In genomic region chr7:75881436-75882095, GRCh38 we compare ENCODE assay signal across 17 cellular contexts. TPM values are rescaled to one million over a fixed set of nuclear protein-coding genes. Genes with fewer than 3 reads are reported as not detected.
DNase-seq lines count a peak whose midpoint lies in the region; ATAC-seq, FAIRE-seq and TF ChIP-seq lines count a peak whose summit lies in the region.
"Had no signal": no experiment of that assay in that cellular context is flagged by ENCODE, and none has a peak within 500 bp of the region (broad histone marks: within the 10 kb centered on the region; RNA-seq: fewer than 3 reads in every experiment).

No MANE protein-coding gene starts in this region.

- ATAC-seq in stimulated activated naive CD8-positive, alpha-beta T cell treated with anti-CD3 and anti-CD28 coated beads, Interleukin-15, amount 100 ng/mL, for 72 hours: no peak
- ATAC-seq in K562 (no peak), lower lobe of right lung (no peak), HG02623 (IDR thresholded peaks at IDR 0.05; ENCODE audit: unreplicated experiment) (no peak), body of pancreas (no peak)
- ATAC-seq: pancreas had no signal

- no peak for DNase-seq in stimulated activated naive CD8-positive, alpha-beta T cell treated with anti-CD3 and anti-CD28 coated beads, Interleukin-15, amount 100 ng/mL, for 72 hours
- peak in 1 of 4 experiments; percentile 9 for DNase-seq in K562 (ENCODE audit: extremely low read depth in 1 of 4, low spot score in 3 of 4)
- peak; percentile 25 for DNase-seq in lower lobe of right lung
- DNase-seq in type B pancreatic cell (ENCODE audit: extremely low spot score, unreplicated experiment): no peak
- no peak for DNase-seq in NCI-H748 (lab: John Stamatoyannopoulos, UW; ENCODE audit: unreplicated experiment)
- DNase-seq in body of pancreas: no peak
- DNase-seq: activated naive CD4-positive, alpha-beta T cell treated with anti-CD3 and anti-CD28 coated beads, Interleukin-2, amount 50 U/mL, for 16 hours; colonic mucosa; NCI-H1417 treated with DMSO at 0.1 percent for 48 hours; NCI-H446; OCI-M1; stimulated activated CD4-positive, alpha-beta T cell treated with anti-CD3 and anti-CD28 coated beads, Interleukin-12 subunit alpha, Interleukin-12 subunit beta, amount 100 ng/mL, for 4 hours had no signal

- H4K20me1 ChIP-seq in K562 (replicated peaks; ENCODE audit: control insufficient read depth, insufficient read depth, low read length): no peaks in the 10 kb centered on the region

- no peaks in the 10 kb centered on the region for H3K9me3 Mint-ChIP-seq in stimulated activated naive CD8-positive, alpha-beta T cell treated with anti-CD3 and anti-CD28 coated beads, Interleukin-15, Interleukin-2, amounts not matched to agents 100 ng/mL and 50 ng/mL, for 24 hours
- no peaks in the 10 kb centered on the region for H3K9me3 Mint-ChIP-seq in stimulated activated naive CD8-positive, alpha-beta T cell treated with anti-CD3 and anti-CD28 coated beads, Interleukin-15, amount 100 ng/mL, for 72 hours
- no peaks in the 10 kb centered on the region for H3K9me3 Mint-ChIP-seq in type B pancreatic cell

- no peaks in the 10 kb centered on the region for H3K9me3 ChIP-seq in K562 (replicated peaks; ENCODE audit: control insufficient read depth, insufficient read depth, low read depth, low read length)
- no peaks in the 10 kb centered on the region for H3K9me3 ChIP-seq in lower lobe of right lung
- no peaks in the 10 kb centered on the region for H3K9me3 ChIP-seq in body of pancreas
- H3K9me3 ChIP-seq: colonic mucosa, pancreas had no signal

- TF ChIP-seq CTCF in K562 (IDR thresholded peaks at IDR 0.05 in 2 of 3, conservative IDR thresholded peaks at IDR 0.05 in 1 of 3; ENCODE audit: insufficient read depth in 2 of 3, low read depth in 1 of 3, low read length in 3 of 3) (0 out of 6 replicates have a peak, but pooled peaks of 1 of the 3 experiments have one; percentile 7), lower lobe of right lung (IDR thresholded peaks at IDR 0.05) (no peak), type B pancreatic cell (conservative IDR thresholded peaks at IDR 0.05) (peak; percentile 28), body of pancreas (IDR thresholded peaks at IDR 0.05) (no peak)

- no peak for TF ChIP-seq RAD21 in K562 (CRISPR knock-in tag; conservative IDR thresholded peaks at IDR 0.05 in 1 of 2, IDR thresholded peaks at IDR 0.05 in 1 of 2)

- peak overlapping the region; percentile 9 for H3K27ac Mint-ChIP-seq in stimulated activated naive CD8-positive, alpha-beta T cell treated with anti-CD3 and anti-CD28 coated beads, Interleukin-15, Interleukin-2, amounts not matched to agents 100 ng/mL and 50 ng/mL, for 24 hours
- no peak overlapping the region for H3K27ac Mint-ChIP-seq in stimulated activated naive CD8-positive, alpha-beta T cell treated with anti-CD3 and anti-CD28 coated beads, Interleukin-15, amount 100 ng/mL, for 72 hours
- no peak overlapping the region for H3K27ac Mint-ChIP-seq in type B pancreatic cell

- H3K27ac ChIP-seq in K562 (ENCODE audit: extremely low read depth, low read depth, low read length): no peak overlapping the region
- no peak overlapping the region for H3K27ac ChIP-seq in lower lobe of right lung
- no peak overlapping the region for H3K27ac ChIP-seq in body of pancreas
- H3K27ac ChIP-seq: colonic mucosa, pancreas, SK-N-MC had no signal

- H3K4me1 ChIP-seq in K562 (replicated peaks in 1 of 2; ENCODE audit: control insufficient read depth in 2 of 2, insufficient read depth in 2 of 2, low read length in 2 of 2) (peaks cover 21 to 22% of the 10 kb centered on the region in 2 experiments), lower lobe of right lung (peaks cover 37% of the 10 kb centered on the region), body of pancreas (peaks cover 17% of the 10 kb centered on the region)
- H3K4me1 ChIP-seq: colonic mucosa had no signal

- no peak for TF ChIP-seq POLR2A in K562 (conservative IDR thresholded peaks at IDR 0.05)
- TF ChIP-seq POLR2A in body of pancreas (IDR thresholded peaks at IDR 0.05): no peak

- POLR2A ChIA-PET in K562 (lab: Yijun Ruan, JAX): interaction anchor here (0.7 to 2.7 kb wide), 2 partner anchors 9 to 110 kb away, joined by 4 to 10 read pairs; no protein-coding TSS in a partner anchor

- H3K4me3 Mint-ChIP-seq in stimulated activated naive CD8-positive, alpha-beta T cell treated with anti-CD3 and anti-CD28 coated beads, Interleukin-15, Interleukin-2, amounts not matched to agents 100 ng/mL and 50 ng/mL, for 24 hours: no peak overlapping the region
- no peak overlapping the region for H3K4me3 Mint-ChIP-seq in stimulated activated naive CD8-positive, alpha-beta T cell treated with anti-CD3 and anti-CD28 coated beads, Interleukin-15, amount 100 ng/mL, for 72 hours
- H3K4me3 Mint-ChIP-seq in type B pancreatic cell: peak overlapping the region; percentile 71

- H3K9ac ChIP-seq in K562 (ENCODE audit: insufficient read depth in 1 of 2, low read depth in 2 of 2, low read length in 2 of 2): peak overlapping the region in 1 of 2 experiments; percentile 36; a peak in 2 of 4 replicates

- FAIRE-seq in K562 (lab: Jason Lieb, UNC): no peak
- FAIRE-seq: H54, pancreas had no signal

- H3K9me1 ChIP-seq in K562 (ENCODE audit: control insufficient read depth, insufficient read depth, low read length): no peaks in the 10 kb centered on the region

- H3K79me2 ChIP-seq in K562 (ENCODE audit: control insufficient read depth, insufficient read depth, low read length): peaks cover 18% of the 10 kb centered on the region

- WGBS in K562 (ENCODE audit: insufficient coverage, low coverage, missing lambda C conversion rate): 92% methylated on average over 23 of the region's 23 CpGs
- WGBS in body of pancreas, 2 donors: 85 to 90% methylated on average over 22 to 23 of the region's 23 CpGs

- no peaks in the 10 kb centered on the region for H3K27me3 ChIP-seq in K562 (ENCODE audit: control insufficient read depth in 2 of 2, insufficient read depth in 2 of 2, low read length in 2 of 2)
- H3K27me3 ChIP-seq in lower lobe of right lung (ENCODE audit: low read depth): no peaks in the 10 kb centered on the region
- no peaks in the 10 kb centered on the region for H3K27me3 ChIP-seq in body of pancreas
- H3K27me3 ChIP-seq: colonic mucosa, pancreas had no signal

- H3K36me3 Mint-ChIP-seq in stimulated activated naive CD8-positive, alpha-beta T cell treated with anti-CD3 and anti-CD28 coated beads, Interleukin-15, Interleukin-2, amounts not matched to agents 100 ng/mL and 50 ng/mL, for 24 hours (ENCODE audit: low read depth): peaks cover 51% of the 10 kb centered on the region
- peaks cover 17% of the 10 kb centered on the region for H3K36me3 Mint-ChIP-seq in type B pancreatic cell

- H3K27me3 Mint-ChIP-seq in stimulated activated naive CD8-positive, alpha-beta T cell treated with anti-CD3 and anti-CD28 coated beads, Interleukin-15, Interleukin-2, amounts not matched to agents 100 ng/mL and 50 ng/mL, for 24 hours: no peaks in the 10 kb centered on the region
- H3K27me3 Mint-ChIP-seq in stimulated activated naive CD8-positive, alpha-beta T cell treated with anti-CD3 and anti-CD28 coated beads, Interleukin-15, amount 100 ng/mL, for 72 hours: no peaks in the 10 kb centered on the region
- H3K27me3 Mint-ChIP-seq in type B pancreatic cell: no peaks in the 10 kb centered on the region

- H3K4me3 ChIP-seq in K562 (no peak overlapping the region), lower lobe of right lung (no peak overlapping the region), body of pancreas (no peak overlapping the region)
- H3K4me3 ChIP-seq: colonic mucosa, pancreas, SK-N-MC had no signal

- H3K36me3 ChIP-seq in K562 (ENCODE audit: control insufficient read depth, insufficient read depth, low read length) (peaks cover 54% of the 10 kb centered on the region), lower lobe of right lung (peaks cover 63% of the 10 kb centered on the region), body of pancreas (replicated peaks in 1 of 2; ENCODE audit: insufficient read depth in 1 of 2, low read depth in 2 of 2) (peaks cover 11 to 12% of the 10 kb centered on the region in 2 donors)

- H3K4me2 ChIP-seq in K562 (ENCODE audit: insufficient read depth, low read length): no peak overlapping the region

- in situ Hi-C loops in K562 (cut with MboI): no loop called here

- H2AFZ ChIP-seq in K562 (ENCODE audit: low read depth, low read length): no peak overlapping the region

- BruUV-seq in K562 (replicated peaks; lab: Mats Ljungman, UMichigan): no TSS peak

- intact Hi-C loops in K562 (cut with micrococcal nuclease): no loop called here
- intact Hi-C loops in lower lobe of right lung (cut with DNase I): no loop called here
- intact Hi-C loops in body of pancreas (cut with DNase I): no loop called here

- no peak for TF ChIP-seq EP300 in K562 (IDR thresholded peaks at IDR 0.05; ENCODE audit: low read length)

- CTCF ChIA-PET in K562 (lab: Yijun Ruan, JAX; ENCODE audit: low intra/inter-chr PET ratio): no interaction called here

- H3K4me1 Mint-ChIP-seq in stimulated activated naive CD8-positive, alpha-beta T cell treated with anti-CD3 and anti-CD28 coated beads, Interleukin-15, Interleukin-2, amounts not matched to agents 100 ng/mL and 50 ng/mL, for 24 hours (ENCODE audit: low read depth): peaks cover 36% of the 10 kb centered on the region
- H3K4me1 Mint-ChIP-seq in stimulated activated naive CD8-positive, alpha-beta T cell treated with anti-CD3 and anti-CD28 coated beads, Interleukin-15, amount 100 ng/mL, for 72 hours: peaks cover 33% of the 10 kb centered on the region
- H3K4me1 Mint-ChIP-seq in type B pancreatic cell (ENCODE audit: unreplicated experiment): peaks cover 27% of the 10 kb centered on the region

RNA-seq across cellular contexts. Expression of gene RHBDD2, which starts 2.7 kb away (rescaled TPM):
- 22.0 and 61.8 TPM in 2 replicates for total RNA-seq in K562 (2011; cell fraction: chromatin; rRNA removed; ENCODE audit: low replicate concordance)
- 61.1 and 68.0 TPM in 2 replicates for total RNA-seq in K562 (2011; cell fraction: nucleolus; rRNA removed)
- total RNA-seq in K562 (2011; cell fraction: nucleoplasm; rRNA removed): 53.5 and 72.0 TPM in 2 replicates
- 22.3 and 29.1 TPM in 2 replicates for total RNA-seq in K562 (2014; rRNA removed)
- 11.0 and 11.8 TPM in 2 replicates for total RNA-seq in K562 (2014; rRNA removed; fragmentation: Illumina TruSeq; extraction: Trizol)
- total RNA-seq in K562 (2015; rRNA removed; fragmentation: Illumina TruSeq; extraction: Trizol): 14.5 and 14.9 TPM in 2 replicates
- 33.6 and 36.7 TPM in 2 replicates for total RNA-seq in K562 (2021)
- 17.9 and 33.4 TPM in 2 replicates for polyA plus RNA-seq in K562 (2011; rRNA removed)
- polyA plus RNA-seq in K562 (2011; cell fraction: cytosol; rRNA removed): 31.3 and 72.7 TPM in 2 replicates
- polyA plus RNA-seq in K562 (2011; cell fraction: nucleus; rRNA removed): 19.7 and 50.0 TPM in 2 replicates
- polyA plus RNA-seq in K562 (2012): 37.9 and 107 TPM in 2 replicates
- polyA plus RNA-seq in K562 (2014; fragmentation: Illumina TruSeq; extraction: Trizol): 23.8 and 45.5 TPM in 2 replicates
- polyA plus RNA-seq in K562 (2014; fragmentation: Nextera tagmentation; extraction: Ambion mirVana): 1 to 10 TPM; 3.3 to 5.4 TPM
- polyA plus RNA-seq in K562 (2014; rRNA removed): 20.1 and 20.9 TPM in 2 replicates
- 12.8 and 15.1 TPM in 2 replicates for polyA minus RNA-seq in K562 (2011; rRNA and poly(A)+ RNA removed)
- 20.8 and 31.7 TPM in 2 replicates for polyA minus RNA-seq in K562 (2011; cell fraction: cytosol; rRNA and poly(A)+ RNA removed)
- polyA minus RNA-seq in K562 (2011; cell fraction: nucleus; rRNA and poly(A)+ RNA removed): 10.0 and 15.5 TPM in 2 replicates
- total RNA-seq in lower lobe of right lung: 72.5 TPM
- 73.5 and 75.1 TPM in 2 replicates for total RNA-seq in type B pancreatic cell (ENCODE audit: low replicate concordance)
- total RNA-seq in body of pancreas: 10 to 100 TPM; 18.7 to 41.2 TPM

RNA-seq across cellular contexts. Expression of gene POR, which starts 33.4 kb away (rescaled TPM):
- 102 and 236 TPM in 2 replicates for total RNA-seq in K562 (2011; cell fraction: chromatin; rRNA removed; ENCODE audit: low replicate concordance)
- 297 and 329 TPM in 2 replicates for total RNA-seq in K562 (2011; cell fraction: nucleolus; rRNA removed)
- total RNA-seq in K562 (2011; cell fraction: nucleoplasm; rRNA removed): 126 and 148 TPM in 2 replicates
- total RNA-seq in K562 (2014; rRNA removed) (137 and 192 TPM in 2 replicates), K562 (2014; rRNA removed; fragmentation: Illumina TruSeq; extraction: Trizol) (36.0 and 53.7 TPM in 2 replicates), K562 (2015; rRNA removed; fragmentation: Illumina TruSeq; extraction: Trizol) (40.8 and 42.0 TPM in 2 replicates), K562 (2021) (138 and 142 TPM in 2 replicates), lower lobe of right lung (244 TPM), type B pancreatic cell (ENCODE audit: low replicate concordance) (122 and 153 TPM in 2 replicates), body of pancreas (100 to 1,000 TPM in 1 of 2 donors, 10 to 100 TPM in 1; 54.2 to 118 TPM)
- polyA plus RNA-seq in K562 (2011; rRNA removed) (33.8 and 51.7 TPM in 2 replicates), K562 (2014; fragmentation: Illumina TruSeq; extraction: Trizol) (75.6 and 89.8 TPM in 2 replicates), K562 (2014; fragmentation: Nextera tagmentation; extraction: Ambion mirVana) (10 to 100 TPM in 1 of 2 experiments, 1 to 10 TPM in 1; 4.7 to 10.6 TPM), K562 (2014; rRNA removed) (67.5 and 76.6 TPM in 2 replicates)
- 42.7 and 139 TPM in 2 replicates for polyA plus RNA-seq in K562 (2011; cell fraction: cytosol; rRNA removed)
- 158 and 263 TPM in 2 replicates for polyA plus RNA-seq in K562 (2011; cell fraction: nucleus; rRNA removed)
- 72.0 and 103 TPM in 2 replicates for polyA plus RNA-seq in K562 (2012)
- 24.0 and 27.0 TPM in 2 replicates for polyA minus RNA-seq in K562 (2011; rRNA and poly(A)+ RNA removed)
- polyA minus RNA-seq in K562 (2011; cell fraction: cytosol; rRNA and poly(A)+ RNA removed): 76.6 and 85.5 TPM in 2 replicates
- polyA minus RNA-seq in K562 (2011; cell fraction: nucleus; rRNA and poly(A)+ RNA removed): 41.2 and 50.2 TPM in 2 replicates
